ENCODE assay signal across 18 cellular contexts in genomic region chr7:50857804-50858203, GRCh38.
DNase-seq lines count a peak whose midpoint lies in the region; ATAC-seq and TF ChIP-seq lines count a peak whose summit lies in the region.
"Had no signal": no experiment of that assay in that cellular context is flagged by ENCODE, and none has a peak within 500 bp of the region (broad histone marks: within the 10 kb centered on the region; RNA-seq: fewer than 3 reads in every experiment).

No MANE protein-coding gene starts in this region.

- no peak for TF ChIP-seq POLR2A in heart left ventricle (IDR thresholded peaks at IDR 0.05)

- no peak overlapping the region for H3K4me3 Mint-ChIP-seq in stimulated activated memory B cell treated with anti-CD40 and anti-IgM and Interleukin-4, amounts not matched to agents 10 μg/mL and 1 μg/mL and 100 μg/mL, for 72 hours
- H3K4me3 Mint-ChIP-seq: activated naive CD4-positive, alpha-beta T cell treated with anti-CD3 and anti-CD28 coated beads, Interleukin-2, amount 10 ng/mL, durations not matched to agents 7 days and 5 days; activated T-cell treated with anti-CD3 and anti-CD28 coated beads, Interleukin-2, amount 50 U/mL, for 4 hours; CD8-positive, alpha-beta memory T cell; effector memory CD8-positive, alpha-beta T cell had no signal

- no peaks in the 10 kb centered on the region for H3K9me3 ChIP-seq in heart left ventricle
- H3K9me3 ChIP-seq in aorta (ENCODE audit: control insufficient read depth, low read length): no peaks in the 10 kb centered on the region
- H3K9me3 ChIP-seq: left lung had no signal

- H3K4me3 ChIP-seq in heart left ventricle (no peak overlapping the region), aorta (ENCODE audit: low read length in 2 of 2) (no peak overlapping the region)
- H3K4me3 ChIP-seq: left lung, PC-9 had no signal

- DNase-seq in heart left ventricle: peak in 3 of 5 donors; percentile 45 to 58 (median 55)
- no peak for DNase-seq in cardiac septum (ENCODE audit: low spot score)
- DNase-seq in NCI-H1105 treated with DMSO at 0.1 percent for 48 hours (lab: John Stamatoyannopoulos, UW): peak; percentile 65
- peak; percentile 74 to 88 for DNase-seq in SHP77 (lab: John Stamatoyannopoulos, UW)
- no peak for DNase-seq in aorta
- DNase-seq: activated CD4-positive, alpha-beta T cell treated with anti-CD3 and anti-CD28 coated beads, Interleukin-2, amount 50 U/mL, for 48 hours; activated naive CD4-positive, alpha-beta T cell treated with anti-CD3 and anti-CD28 coated beads, Interleukin-2, amount 10 ng/mL, durations not matched to agents 7 days and 5 days; activated T-cell treated with anti-CD3 and anti-CD28 coated beads, Interleukin-2, amount 50 U/mL, for 4 hours; CD8-positive, alpha-beta memory T cell; effector memory CD8-positive, alpha-beta T cell; left lung; NCI-H1048; NCI-H526 treated with DMSO at 0.1 percent for 48 hours; PC-9; retina had no signal

- intact Hi-C loops in heart left ventricle (cut with DNase I) (loop anchor here in 1 of 10 donors (10.0 kb wide), 1 partner anchor 143 kb away; no protein-coding TSS in a partner anchor), cardiac septum (cut with DNase I) (no loop called here), aorta (cut with DNase I) (no loop called here)

- no peak overlapping the region for H3K27ac Mint-ChIP-seq in stimulated activated memory B cell treated with anti-CD40 and anti-IgM and Interleukin-4, amounts not matched to agents 10 μg/mL and 1 μg/mL and 100 μg/mL, for 72 hours
- H3K27ac Mint-ChIP-seq: activated naive CD4-positive, alpha-beta T cell treated with anti-CD3 and anti-CD28 coated beads, Interleukin-2, amount 10 ng/mL, durations not matched to agents 7 days and 5 days; CD8-positive, alpha-beta memory T cell; effector memory CD8-positive, alpha-beta T cell had no signal

- H3K4me1 ChIP-seq in heart left ventricle (peaks cover 0 to 17% (median 0%) of the 10 kb centered on the region in 12 donors), aorta (ENCODE audit: control insufficient read depth in 1 of 2, insufficient read depth in 2 of 2, low read length in 2 of 2) (no peaks in the 10 kb centered on the region)
- H3K4me1 ChIP-seq: left lung had no signal

- ATAC-seq in heart left ventricle: peak in 3 of 4 donors; percentile 25 to 50 (median 42)
- ATAC-seq in aorta (ENCODE audit: low FRiP score): no peak
- no peak for ATAC-seq in HG03571 (IDR thresholded peaks at IDR 0.05; ENCODE audit: unreplicated experiment)
- ATAC-seq in stimulated activated memory B cell treated with anti-CD40 and anti-IgM and Interleukin-4, amounts not matched to agents 10 μg/mL and 1 μg/mL and 100 μg/mL, for 72 hours: no peak
- ATAC-seq: activated T-cell treated with anti-CD3 and anti-CD28 coated beads, Interleukin-2, amount 50 U/mL, for 4 hours; effector memory CD8-positive, alpha-beta T cell; left lung had no signal

- no peaks in the 10 kb centered on the region for H3K4me1 Mint-ChIP-seq in stimulated activated memory B cell treated with anti-CD40 and anti-IgM and Interleukin-4, amounts not matched to agents 10 μg/mL and 1 μg/mL and 100 μg/mL, for 72 hours
- H3K4me1 Mint-ChIP-seq: activated naive CD4-positive, alpha-beta T cell treated with anti-CD3 and anti-CD28 coated beads, Interleukin-2, amount 10 ng/mL, durations not matched to agents 7 days and 5 days; CD8-positive, alpha-beta memory T cell had no signal

- H3K36me3 Mint-ChIP-seq in stimulated activated memory B cell treated with anti-CD40 and anti-IgM and Interleukin-4, amounts not matched to agents 10 μg/mL and 1 μg/mL and 100 μg/mL, for 72 hours: no peaks in the 10 kb centered on the region
- H3K36me3 Mint-ChIP-seq: activated naive CD4-positive, alpha-beta T cell treated with anti-CD3 and anti-CD28 coated beads, Interleukin-2, amount 10 ng/mL, durations not matched to agents 7 days and 5 days; CD8-positive, alpha-beta memory T cell had no signal

- 33 to 50% (median 45%) methylated on average over 2 of the region's 2 CpGs for WGBS in heart left ventricle, 4 donors
- WGBS in aorta, 2 donors: 83 to 85% methylated on average over 2 of the region's 2 CpGs

- no peaks in the 10 kb centered on the region for H3K9me3 Mint-ChIP-seq in stimulated activated memory B cell treated with anti-CD40 and anti-IgM and Interleukin-4, amounts not matched to agents 10 μg/mL and 1 μg/mL and 100 μg/mL, for 72 hours
- H3K9me3 Mint-ChIP-seq: activated naive CD4-positive, alpha-beta T cell treated with anti-CD3 and anti-CD28 coated beads, Interleukin-2, amount 10 ng/mL, durations not matched to agents 7 days and 5 days; activated T-cell treated with anti-CD3 and anti-CD28 coated beads, Interleukin-2, amount 50 U/mL, for 4 hours; CD8-positive, alpha-beta memory T cell; effector memory CD8-positive, alpha-beta T cell had no signal

- H3K27ac ChIP-seq in heart left ventricle (no peak overlapping the region), aorta (ENCODE audit: low read depth in 1 of 2, low read length in 2 of 2) (no peak overlapping the region)
- H3K27ac ChIP-seq: KMS-11, left lung, PC-9 had no signal

- no peaks in the 10 kb centered on the region for H3K27me3 Mint-ChIP-seq in stimulated activated memory B cell treated with anti-CD40 and anti-IgM and Interleukin-4, amounts not matched to agents 10 μg/mL and 1 μg/mL and 100 μg/mL, for 72 hours

- H3K36me3 ChIP-seq in heart left ventricle: no peaks in the 10 kb centered on the region
- H3K36me3 ChIP-seq in aorta (ENCODE audit: control insufficient read depth in 1 of 2, insufficient read depth in 2 of 2, low read length in 1 of 2): no peaks in the 10 kb centered on the region
- H3K36me3 ChIP-seq: left lung had no signal

- H3K27me3 ChIP-seq in heart left ventricle: no peaks in the 10 kb centered on the region
- no peaks in the 10 kb centered on the region for H3K27me3 ChIP-seq in aorta (ENCODE audit: control insufficient read depth in 1 of 2, insufficient read depth in 2 of 2, low read length in 1 of 2)
- H3K27me3 ChIP-seq: left lung had no signal

- no peak for TF ChIP-seq CTCF in heart left ventricle (IDR thresholded peaks at IDR 0.05)

Comparison
In these comparisons a context has a peak if more than half of its experiments do, and no peak if none do; other contexts are left out.
1. DNase-seq: peak in heart left ventricle (3 of 5), NCI-H1105 treated with DMSO at 0.1 percent for 48 hours (single experiment) and SHP77 (2 of 2); none in cardiac septum (single experiment) and aorta (0 of 2).
2. ATAC-seq: peak in heart left ventricle (3 of 4); none in aorta (single experiment), HG03571 (single experiment) and stimulated activated memory B cell treated with anti-CD40 and anti-IgM and Interleukin-4, amounts not matched to agents 10 μg/mL and 1 μg/mL and 100 μg/mL, for 72 hours (single experiment).